ENCODE assay signal across 14 cellular contexts in genomic region chr12:111754671-111755070, GRCh38.
"Had no signal": no experiment of that assay in that cellular context is flagged by ENCODE, and none has a peak within 500 bp of the region (broad histone marks: within the 10 kb centered on the region; RNA-seq: fewer than 3 reads in every experiment).

No MANE protein-coding gene starts in this region.

- H3K4me1 Mint-ChIP-seq: central memory CD8-positive, alpha-beta T cell had no signal

- H3K9me3 Mint-ChIP-seq: activated naive CD4-positive, alpha-beta T cell treated with anti-CD3 and anti-CD28 coated beads, Interleukin-2, amount 10 ng/mL, durations not matched to agents 7 days and 5 days; activated T-helper 2 cell treated with anti-CD3 and anti-CD28 coated beads, Interferon-gamma antibody, Interleukin-2, Interleukin-4, amounts not matched to agents 10 μg/mL and 5 μg/mL and 100 μg/mL, durations not matched to agents 14 hours and 24 hours and 36 hours; central memory CD8-positive, alpha-beta T cell; memory B cell; naive thymus-derived CD4-positive, alpha-beta T cell; type B pancreatic cell had no signal

- H3K4me3 Mint-ChIP-seq: activated naive CD4-positive, alpha-beta T cell treated with anti-CD3 and anti-CD28 coated beads, Interleukin-2, amount 10 ng/mL, durations not matched to agents 7 days and 5 days; central memory CD8-positive, alpha-beta T cell; memory B cell; naive thymus-derived CD4-positive, alpha-beta T cell; type B pancreatic cell had no signal

- H3K9me3 ChIP-seq: mucosa of descending colon, neutrophil had no signal

- DNase-seq: activated naive CD4-positive, alpha-beta T cell treated with anti-CD3 and anti-CD28 coated beads, Interleukin-2, amount 10 ng/mL, durations not matched to agents 7 days and 5 days; cortex of kidney; effector CD8-positive, alpha-beta T cell; foreskin melanocyte; mucosa of descending colon; naive thymus-derived CD4-positive, alpha-beta T cell; retina; stimulated activated CD4-positive, alpha-beta T cell treated with anti-CD3 and anti-CD28 coated beads, Interleukin-2, amount 100 ng/mL, for 48 hours; stimulated activated naive CD4-positive, alpha-beta T cell had no signal

- H3K27ac ChIP-seq: neutrophil had no signal

- H3K27ac Mint-ChIP-seq: activated naive CD4-positive, alpha-beta T cell treated with anti-CD3 and anti-CD28 coated beads, Interleukin-2, amount 10 ng/mL, durations not matched to agents 7 days and 5 days; activated T-helper 2 cell treated with anti-CD3 and anti-CD28 coated beads, Interferon-gamma antibody, Interleukin-2, Interleukin-4, amounts not matched to agents 10 μg/mL and 5 μg/mL and 100 μg/mL, durations not matched to agents 14 hours and 24 hours and 36 hours; memory B cell; type B pancreatic cell had no signal

- ATAC-seq: mucosa of descending colon; naive thymus-derived CD4-positive, alpha-beta T cell had no signal

- H3K27me3 Mint-ChIP-seq: central memory CD8-positive, alpha-beta T cell; memory B cell; type B pancreatic cell had no signal

- H3K27me3 ChIP-seq: neutrophil had no signal

- H3K4me3 ChIP-seq: mucosa of descending colon had no signal
